8 cellular contexts compared by ENCODE assay signal in genomic region chr17:7561589-7562207, GRCh38. TPM values are rescaled to one million over a fixed set of nuclear protein-coding genes. Genes with fewer than 3 reads are reported as not detected.
DNase-seq lines count a peak whose midpoint lies in the region; ATAC-seq and TF ChIP-seq lines count a peak whose summit lies in the region.

TSS of gene SENP3 (plus strand) at chr17:7561919. CDS start at chr17:7563077, 1,158 bp downstream.

- H3K27me3 Mint-ChIP-seq in CD8-positive, alpha-beta T cell (ENCODE audit: low read depth) = no peaks in the 10 kb centered on the region

- peak; percentile 71 to 92 (median 87) for DNase-seq in CD8-positive, alpha-beta T cell
- DNase-seq in HT-29 (ENCODE audit: low spot score) (peak; percentile 80), Panc1 (ENCODE audit: low read depth, low spot score) (no peak)
- DNase-seq in activated T-cell treated with anti-CD3 and anti-CD28 coated beads, Interleukin-2, amount 50 U/mL, for 48 hours = peak; percentile 90 to 94
- peak; percentile 92 for DNase-seq in stimulated activated CD8-positive, alpha-beta memory T cell treated with anti-CD3 and anti-CD28 coated beads, Interleukin-4, amount 100 ng/mL, for 48 hours

- peak; percentile 82 for ATAC-seq in CD8-positive, alpha-beta T cell
- peak; percentile 61 for ATAC-seq in GM19463 (IDR thresholded peaks at IDR 0.05; ENCODE audit: unreplicated experiment)
- ATAC-seq in Panc1 = peak; percentile 87
- peak; percentile 85 for ATAC-seq in esophagus mucosa

- peaks cover 49% of the 10 kb centered on the region for H3K4me1 ChIP-seq in CD8-positive, alpha-beta T cell (ENCODE audit: insufficient read depth, low read length)
- H3K4me1 ChIP-seq in Panc1 (ENCODE audit: control insufficient read depth, insufficient read depth, low read length) = peaks cover 30% of the 10 kb centered on the region
- H3K4me1 ChIP-seq in muscle layer of colon (ENCODE audit: insufficient read depth, low read length) = peaks cover 58% of the 10 kb centered on the region

- TF ChIP-seq CTCF in CD8-positive, alpha-beta T cell (IDR thresholded peaks at IDR 0.05) = no peak
- TF ChIP-seq CTCF in Panc1 (IDR thresholded peaks at IDR 0.05) = no peak

- H3K36me3 Mint-ChIP-seq in CD8-positive, alpha-beta T cell = peaks cover 32% of the 10 kb centered on the region

- H3K9me3 Mint-ChIP-seq in CD8-positive, alpha-beta T cell = no peaks in the 10 kb centered on the region

- H3K27ac ChIP-seq in CD8-positive, alpha-beta T cell (ENCODE audit: low read depth, low read length) = peak within 1 kb of the TSS; percentile 91
- H3K27ac ChIP-seq in Panc1 (ENCODE audit: low read length) (peak within 1 kb of the TSS; percentile 89), muscle layer of colon (ENCODE audit: low read depth, low read length) (peak within 1 kb of the TSS; percentile 96)

- no TSS peak for BruUV-seq in Panc1 (replicated peaks; lab: Mats Ljungman, UMichigan)

- no peaks in the 10 kb centered on the region for H3K9me3 ChIP-seq in CD8-positive, alpha-beta T cell (ENCODE audit: low read length)
- H3K9me3 ChIP-seq in Panc1 (ENCODE audit: control insufficient read depth, insufficient read depth, low read depth, low read length) (no peaks in the 10 kb centered on the region), muscle layer of colon (ENCODE audit: low read length) (no peaks in the 10 kb centered on the region)

- no peaks in the 10 kb centered on the region for H3K27me3 ChIP-seq in CD8-positive, alpha-beta T cell (ENCODE audit: insufficient read depth, low read length)
- H3K27me3 ChIP-seq in Panc1 (ENCODE audit: control insufficient read depth, insufficient read depth, low read length) = no peaks in the 10 kb centered on the region
- H3K27me3 ChIP-seq in muscle layer of colon (ENCODE audit: control insufficient read depth in 1 of 2, insufficient read depth in 2 of 2, low read length in 2 of 2) = no peaks in the 10 kb centered on the region

- peak within 1 kb of the TSS; percentile 94 for H3K4me3 Mint-ChIP-seq in CD8-positive, alpha-beta T cell

- peaks cover 46% of the 10 kb centered on the region for H3K4me1 Mint-ChIP-seq in CD8-positive, alpha-beta T cell (ENCODE audit: low read depth)

- H3K9ac ChIP-seq in muscle layer of colon (ENCODE audit: low read length) = peak within 1 kb of the TSS; percentile 91

- in situ Hi-C loops in Panc1 (cut with HindIII; ENCODE audit: low pct_unique_long_range_greater_than_20kb, low sequenced_read_pairs) = no loop called here

- peak within 1 kb of the TSS; percentile 99 for H3K27ac Mint-ChIP-seq in CD8-positive, alpha-beta T cell

- POLR2A ChIA-PET in CD8-positive, alpha-beta T cell (lab: Charles Lee) = interaction anchor here (0.6 to 2.9 kb wide), 16 partner anchors 9 to 206 kb away, joined by 3 to 24 read pairs (median 5); partner anchors contain the start of genes FXR2, POLR2A, TMEM95 and TP53
- POLR2A ChIA-PET in Panc1 (lab: Charles Lee) = no interaction called here

- CTCF ChIA-PET in CD8-positive, alpha-beta T cell (lab: Charles Lee) = interaction anchor here (0.6 to 16.7 kb wide), 39 partner anchors 9 to 339 kb away, joined by 3 to 343 read pairs (median 8); partner anchors contain the start of genes CD68, CHRNB1, KCTD11 and MPDU1
- CTCF ChIA-PET in Panc1 (lab: Charles Lee) = interaction anchor here (0.5 to 2.0 kb wide), 2 partner anchors 9 to 208 kb away, joined by 5 to 7 read pairs; no protein-coding TSS in a partner anchor

- intact Hi-C loops in CD8-positive, alpha-beta T cell (cut with DNase I, micrococcal nuclease) = loop anchor here (1.0 to 2.0 kb wide), 18 partner anchors 11 to 322 kb away; partner anchors contain the start of genes POLR2A (in 2 of the 2), EIF5A (in 1 of the 2), FXR2 (in 1 of the 2) and MPDU1 (in 1 of the 2)
- intact Hi-C loops in Panc1 (cut with micrococcal nuclease; ENCODE audit: unreplicated experiment) = no loop called here

- H3K36me3 ChIP-seq in CD8-positive, alpha-beta T cell (ENCODE audit: insufficient read depth, low read length) = peaks cover 24% of the 10 kb centered on the region
- peaks cover 4% of the 10 kb centered on the region for H3K36me3 ChIP-seq in Panc1 (ENCODE audit: control insufficient read depth, insufficient read depth, low read length)
- H3K36me3 ChIP-seq in muscle layer of colon (ENCODE audit: insufficient read depth, low read length) = peaks cover 28% of the 10 kb centered on the region

- peak within 1 kb of the TSS; percentile 50 for H3K4me3 ChIP-seq in CD8-positive, alpha-beta T cell (ENCODE audit: low read depth, low read length)
- peak within 1 kb of the TSS; percentile 75 to 80 for H3K4me3 ChIP-seq in Panc1 (ENCODE audit: low read depth in 2 of 2, low read length in 2 of 2)
- peak within 1 kb of the TSS; percentile 83 to 84 for H3K4me3 ChIP-seq in muscle layer of colon (ENCODE audit: low read depth in 1 of 2, low read length in 2 of 2)

RNA-seq across cellular contexts. Expression of gene SENP3, which starts in this region (rescaled TPM):
- total RNA-seq in CD8-positive, alpha-beta T cell = 10 to 100 TPM; 31.9 to 35.9 TPM
- total RNA-seq in HT-29 (2014; rRNA removed; shearing (Covaris generic)) = 73.2 and 74.3 TPM in 2 replicates
- total RNA-seq in Panc1 (2021; ENCODE audit: unreplicated experiment) = 63.7 TPM
- 68.6 TPM for polyA plus RNA-seq in Panc1 (2012; ENCODE audit: insufficient read length)
- 34.5 TPM for total RNA-seq in esophagus mucosa
